ENCODE assay signal across 23 cellular contexts in genomic region chrX:150544835-150545790, GRCh38. TPM values are rescaled to one million over a fixed set of nuclear protein-coding genes. Genes with fewer than 3 reads are reported as not detected.
DNase-seq lines count a peak whose midpoint lies in the region; ATAC-seq lines count a peak whose summit lies in the region.
"Had no signal": no experiment of that assay in that cellular context is flagged by ENCODE, and none has a peak within 500 bp of the region (broad histone marks: within the 10 kb centered on the region; RNA-seq: fewer than 3 reads in every experiment).

No MANE protein-coding gene starts in this region.

- H3K4me3 Mint-ChIP-seq in activated T-helper 2 cell treated with anti-CD3 and anti-CD28 coated beads, Interferon-gamma antibody, Interleukin-2, Interleukin-4, amounts not matched to agents 10 μg/mL and 5 μg/mL and 100 μg/mL, durations not matched to agents 14 hours and 24 hours and 36 hours (ENCODE audit: low read depth): no peak overlapping the region
- H3K4me3 Mint-ChIP-seq: GM23338, neural crest cell, type B pancreatic cell had no signal

- H3K4me1 Mint-ChIP-seq in activated T-helper 2 cell treated with anti-CD3 and anti-CD28 coated beads, Interferon-gamma antibody, Interleukin-2, Interleukin-4, amounts not matched to agents 10 μg/mL and 5 μg/mL and 100 μg/mL, durations not matched to agents 14 hours and 24 hours and 36 hours (ENCODE audit: low read depth): peaks cover 26% of the 10 kb centered on the region

- intact Hi-C loops in activated T-helper 2 cell treated with anti-CD3 and anti-CD28 coated beads, Interferon-gamma antibody, Interleukin-2, Interleukin-4, amounts not matched to agents 10 μg/mL and 5 μg/mL and 100 μg/mL, durations not matched to agents 14 hours and 24 hours and 36 hours (cut with micrococcal nuclease): no loop called here

- H3K9me3 ChIP-seq in BLaER1 treated with 17β-estradiol and CSF1 and Interleukin-3, amounts not matched to agents 10 nM and 100 nM (replicated peaks in 1 of 11): peaks cover 0 to 3% (median under 1%) of the 10 kb centered on the region in 11 experiments; a peak in 1 of 22 replicates
- no peaks in the 10 kb centered on the region for H3K9me3 ChIP-seq in KOPT-K1 (ENCODE audit: insufficient read depth, low read length, poor library complexity, severe bottlenecking)
- H3K9me3 ChIP-seq: prostate gland, stomach had no signal

- no peaks in the 10 kb centered on the region for H4K20me1 ChIP-seq in BLaER1 treated with 17β-estradiol and CSF1 and Interleukin-3, amounts not matched to agents 10 nM and 100 nM

- no peak overlapping the region for H3K4me3 ChIP-seq in BLaER1 treated with 17β-estradiol and CSF1 and Interleukin-3, amounts not matched to agents 10 nM and 100 nM
- H3K4me3 ChIP-seq: GM23338, prostate gland, stomach had no signal

- H3K36me3 Mint-ChIP-seq in activated T-helper 2 cell treated with anti-CD3 and anti-CD28 coated beads, Interferon-gamma antibody, Interleukin-2, Interleukin-4, amounts not matched to agents 10 μg/mL and 5 μg/mL and 100 μg/mL, durations not matched to agents 14 hours and 24 hours and 36 hours (ENCODE audit: low read depth): no peaks in the 10 kb centered on the region
- H3K36me3 Mint-ChIP-seq: type B pancreatic cell had no signal

- H3K27me3 Mint-ChIP-seq in activated T-helper 2 cell treated with anti-CD3 and anti-CD28 coated beads, Interferon-gamma antibody, Interleukin-2, Interleukin-4, amounts not matched to agents 10 μg/mL and 5 μg/mL and 100 μg/mL, durations not matched to agents 14 hours and 24 hours and 36 hours (ENCODE audit: low read depth): no peaks in the 10 kb centered on the region
- H3K27me3 Mint-ChIP-seq: CD4-positive, alpha-beta T cell; type B pancreatic cell had no signal

- ATAC-seq in GM18519 (IDR thresholded peaks at IDR 0.05; ENCODE audit: low FRiP score, unreplicated experiment): no peak

- no peaks in the 10 kb centered on the region for H3K27me3 ChIP-seq in BLaER1 treated with 17β-estradiol and CSF1 and Interleukin-3, amounts not matched to agents 10 nM and 100 nM
- H3K27me3 ChIP-seq: stomach had no signal

- H3K27ac ChIP-seq in BLaER1 treated with 17β-estradiol and CSF1 and Interleukin-3, amounts not matched to agents 10 nM and 100 nM: no peak overlapping the region
- H3K27ac ChIP-seq in KOPT-K1 (ENCODE audit: low read depth, low read length, poor library complexity, severe bottlenecking): peak overlapping the region; percentile 74
- H3K27ac ChIP-seq: prostate gland, stomach, VCaP had no signal

- peak; percentile 19 for DNase-seq in foreskin melanocyte
- peak; percentile 37 for DNase-seq in superior temporal gyrus (ENCODE audit: extremely low spot score)
- DNase-seq in activated CD4-positive, CD25-positive, alpha-beta regulatory T cell treated with anti-CD3 and anti-CD28 coated beads, Interleukin-2, amount 50 U/mL, for 72 hours: no peak
- no peak for DNase-seq in activated T-helper 2 cell treated with anti-CD3 and anti-CD28 coated beads, Interferon-gamma antibody, Interleukin-2, Interleukin-4, amounts not matched to agents 10 μg/mL and 5 μg/mL and 100 μg/mL, durations not matched to agents 14 hours and 24 hours and 36 hours (ENCODE audit: low spot score)
- DNase-seq: activated gamma-delta T cell treated with Interleukin-2 at 50 U/mL for 16 hours; activated T-cell treated with anti-CD3 and anti-CD28 coated beads, Interleukin-2, amount 50 U/mL, for 1 hour; CD4-positive, alpha-beta T cell; cerebellar nuclear complex; EL; kidney; NCI-H524 treated with DMSO at 0.1 percent for 48 hours; SIG-M5; stomach; SW 1271; T-helper 9 cell had no signal

- no peaks in the 10 kb centered on the region for H3K36me3 ChIP-seq in BLaER1 treated with 17β-estradiol and CSF1 and Interleukin-3, amounts not matched to agents 10 nM and 100 nM
- no peaks in the 10 kb centered on the region for H3K36me3 ChIP-seq in KOPT-K1 (ENCODE audit: insufficient read depth, low read length)
- H3K36me3 ChIP-seq: prostate gland, stomach had no signal

- peak overlapping the region in 8 of 11 experiments; percentile 65 to 96 (median 92); a peak in 14 of 22 replicates for H3K4me2 ChIP-seq in BLaER1 treated with 17β-estradiol and CSF1 and Interleukin-3, amounts not matched to agents 10 nM and 100 nM
- H3K4me2 ChIP-seq: GM23338 had no signal

- H3K27ac Mint-ChIP-seq in activated T-helper 2 cell treated with anti-CD3 and anti-CD28 coated beads, Interferon-gamma antibody, Interleukin-2, Interleukin-4, amounts not matched to agents 10 μg/mL and 5 μg/mL and 100 μg/mL, durations not matched to agents 14 hours and 24 hours and 36 hours: no peak overlapping the region
- H3K27ac Mint-ChIP-seq: GM23338, type B pancreatic cell had no signal

- H3K9ac ChIP-seq in BLaER1 treated with 17β-estradiol and CSF1 and Interleukin-3, amounts not matched to agents 10 nM and 100 nM: no peak overlapping the region

- H3K9me3 Mint-ChIP-seq in activated T-helper 2 cell treated with anti-CD3 and anti-CD28 coated beads, Interferon-gamma antibody, Interleukin-2, Interleukin-4, amounts not matched to agents 10 μg/mL and 5 μg/mL and 100 μg/mL, durations not matched to agents 14 hours and 24 hours and 36 hours: no peaks in the 10 kb centered on the region
- H3K9me3 Mint-ChIP-seq: CD4-positive, alpha-beta T cell; GM23338; type B pancreatic cell had no signal

- peaks cover 47 to 83% (median 72%) of the 10 kb centered on the region in 10 experiments for H3K4me1 ChIP-seq in BLaER1 treated with 17β-estradiol and CSF1 and Interleukin-3, amounts not matched to agents 10 nM and 100 nM
- H3K4me1 ChIP-seq: prostate gland had no signal

RNA-seq across cellular contexts. Expression of gene MTM1, which starts 23.3 kb away (rescaled TPM):
- 25.2 and 26.5 TPM in 2 replicates for total RNA-seq in activated T-helper 2 cell treated with anti-CD3 and anti-CD28 coated beads, Interferon-gamma antibody, Interleukin-2, Interleukin-4, amounts not matched to agents 10 μg/mL and 5 μg/mL and 100 μg/mL, durations not matched to agents 14 hours and 24 hours and 36 hours

Comparison
In these comparisons a context has a peak if more than half of its experiments do, and no peak if none do; other contexts are left out.
1. DNase-seq: peak in foreskin melanocyte (single experiment) and superior temporal gyrus (single experiment); none in activated CD4-positive, CD25-positive, alpha-beta regulatory T cell treated with anti-CD3 and anti-CD28 coated beads, Interleukin-2, amount 50 U/mL, for 72 hours (single experiment) and activated T-helper 2 cell treated with anti-CD3 and anti-CD28 coated beads, Interferon-gamma antibody, Interleukin-2, Interleukin-4, amounts not matched to agents 10 μg/mL and 5 μg/mL and 100 μg/mL, durations not matched to agents 14 hours and 24 hours and 36 hours (single experiment).